In the genomic region with DNA sequence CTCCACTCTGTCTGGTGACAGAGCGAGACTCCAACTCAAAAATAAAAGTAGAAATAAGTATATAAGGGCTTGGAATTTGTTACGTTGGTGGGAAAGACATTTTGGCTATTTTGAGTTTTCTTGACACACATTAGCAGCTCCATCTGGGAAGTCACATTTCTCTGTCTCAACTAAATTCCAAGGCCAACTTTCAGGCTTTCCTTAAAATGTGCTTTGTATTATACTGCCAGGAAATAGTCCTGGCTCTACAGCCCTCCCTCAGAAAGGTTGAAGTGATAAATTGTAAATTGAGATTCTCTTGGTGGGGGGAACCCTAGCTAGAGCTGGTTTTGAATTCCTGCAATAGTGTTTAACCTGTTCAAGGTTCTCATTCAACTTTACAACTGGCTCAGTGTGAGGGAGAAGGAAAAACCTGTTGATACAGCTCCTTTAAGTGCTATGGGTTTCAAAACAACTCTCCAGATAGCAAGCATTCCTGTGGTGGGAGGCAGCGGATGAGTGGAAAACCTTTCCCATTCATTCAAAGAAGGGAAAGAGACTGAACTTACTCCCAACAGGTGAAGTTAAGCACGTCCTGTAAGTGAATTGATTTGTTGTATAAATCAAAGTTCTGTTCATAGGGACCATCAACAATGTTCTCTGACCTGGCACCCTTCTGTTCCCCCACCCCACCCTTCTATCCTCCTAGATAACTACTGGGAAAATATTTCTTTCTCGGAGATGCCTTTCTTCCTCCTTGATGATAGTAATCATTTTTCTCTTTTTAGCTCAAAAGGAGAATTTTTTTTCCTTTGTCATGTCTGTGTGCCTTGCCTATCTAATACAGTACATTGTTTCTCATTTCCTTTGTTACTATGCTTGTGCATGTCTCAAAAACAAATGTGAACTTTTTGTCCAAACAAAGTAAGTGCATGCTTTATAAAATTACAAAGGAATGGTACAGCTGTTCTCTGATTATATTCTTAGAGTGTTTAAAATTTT, we compare ENCODE assay signal across 7 cellular contexts. TPM values are rescaled to one million over a fixed set of nuclear protein-coding genes. Genes with fewer than 3 reads are reported as not detected.
DNase-seq lines count a peak whose midpoint lies in the region; ATAC-seq, FAIRE-seq and TF ChIP-seq lines count a peak whose summit lies in the region.

No MANE protein-coding gene starts in this region.

- H3K36me3 ChIP-seq in upper lobe of left lung = no peaks in the 10 kb centered on the region

- H3K9me3 ChIP-seq in upper lobe of left lung = no peaks in the 10 kb centered on the region

- no peak for TF ChIP-seq CTCF in cardiac fibroblast (IDR thresholded peaks at IDR 0.05; ENCODE audit: low read depth, low read length)
- TF ChIP-seq CTCF in upper lobe of left lung (IDR thresholded peaks at IDR 0.05) = no peak

- DNase-seq in HTR-8/SVneo (ENCODE audit: insufficient read length, low spot score) (peak; percentile 66), cardiac fibroblast (ENCODE audit: low read depth in 2 of 2) (peak; percentile 75 to 80), iris pigment epithelial cell (ENCODE audit: low read depth) (peak; percentile 86), upper lobe of left lung (peak in 1 of 2 donors; percentile 48)

- ATAC-seq in upper lobe of left lung (ENCODE audit: low FRiP score in 2 of 2) = peak; percentile 63 to 91
- no peak for ATAC-seq in HG03135 (IDR thresholded peaks at IDR 0.05; ENCODE audit: unreplicated experiment)
- no peak for ATAC-seq in HG03469 (IDR thresholded peaks at IDR 0.05; ENCODE audit: unreplicated experiment)
- no peak for ATAC-seq in HG02981 (IDR thresholded peaks at IDR 0.05; ENCODE audit: unreplicated experiment)

- TF ChIP-seq EP300 in upper lobe of left lung (IDR thresholded peaks at IDR 0.05) = no peak

- peaks cover 13 to 23% (median 20%) of the 10 kb centered on the region in 4 donors for H3K4me1 ChIP-seq in upper lobe of left lung

- TF ChIP-seq POLR2A in upper lobe of left lung (IDR thresholded peaks at IDR 0.05) = no peak

- no peak for FAIRE-seq in HTR-8/SVneo (lab: Jason Lieb, UNC)

- H3K27ac ChIP-seq in upper lobe of left lung = peak overlapping the region; percentile 38 to 57 (median 42)

- no peaks in the 10 kb centered on the region for H3K27me3 ChIP-seq in upper lobe of left lung

- 48 to 53% methylated on average over 5 of the region's 5 CpGs for WGBS in upper lobe of left lung, 2 donors

- peak overlapping the region in 1 of 2 donors; percentile 30 for H3K4me3 ChIP-seq in cardiac fibroblast (replicated peaks in 1 of 2; ENCODE audit: low read depth in 2 of 2, low read length in 2 of 2)
- H3K4me3 ChIP-seq in upper lobe of left lung = peak overlapping the region in 1 of 4 donors; percentile 20

RNA-seq across cellular contexts. Expression of gene SLC39A10, which starts 44.2 kb away (rescaled TPM):
- total RNA-seq in upper lobe of left lung = 10 to 100 TPM in 5 of 6 donors, 1 to 10 TPM in 1; 4.3 to 29.0 (median 13.9) TPM

Comparison
In these comparisons a context has a peak if more than half of its experiments do, and no peak if none do; other contexts are left out.
1. ATAC-seq: peak in upper lobe of left lung (2 of 2); none in HG03135 (single experiment), HG03469 (single experiment) and HG02981 (single experiment).